Comparison of ENCODE assay signal across 1 cellular context in genomic region chr20:50842821-50843220, GRCh38.
TF ChIP-seq lines count a peak whose summit lies in the region.

No MANE protein-coding gene starts in this region.

TF ChIP-seq in WTC11, 78 proteins besides CTCF, POLR2A, EP300 and RAD21 (continued from another document):
- no peak for TF ChIP-seq ZBTB43 (CRISPR knock-in tag; IDR thresholded peaks at IDR 0.05)
- TF ChIP-seq PRDM15 (CRISPR knock-in tag; IDR thresholded peaks at IDR 0.05): no peak
- no peak for TF ChIP-seq SP1 (CRISPR knock-in tag; conservative IDR thresholded peaks at IDR 0.05)
- TF ChIP-seq, protein P1, sequence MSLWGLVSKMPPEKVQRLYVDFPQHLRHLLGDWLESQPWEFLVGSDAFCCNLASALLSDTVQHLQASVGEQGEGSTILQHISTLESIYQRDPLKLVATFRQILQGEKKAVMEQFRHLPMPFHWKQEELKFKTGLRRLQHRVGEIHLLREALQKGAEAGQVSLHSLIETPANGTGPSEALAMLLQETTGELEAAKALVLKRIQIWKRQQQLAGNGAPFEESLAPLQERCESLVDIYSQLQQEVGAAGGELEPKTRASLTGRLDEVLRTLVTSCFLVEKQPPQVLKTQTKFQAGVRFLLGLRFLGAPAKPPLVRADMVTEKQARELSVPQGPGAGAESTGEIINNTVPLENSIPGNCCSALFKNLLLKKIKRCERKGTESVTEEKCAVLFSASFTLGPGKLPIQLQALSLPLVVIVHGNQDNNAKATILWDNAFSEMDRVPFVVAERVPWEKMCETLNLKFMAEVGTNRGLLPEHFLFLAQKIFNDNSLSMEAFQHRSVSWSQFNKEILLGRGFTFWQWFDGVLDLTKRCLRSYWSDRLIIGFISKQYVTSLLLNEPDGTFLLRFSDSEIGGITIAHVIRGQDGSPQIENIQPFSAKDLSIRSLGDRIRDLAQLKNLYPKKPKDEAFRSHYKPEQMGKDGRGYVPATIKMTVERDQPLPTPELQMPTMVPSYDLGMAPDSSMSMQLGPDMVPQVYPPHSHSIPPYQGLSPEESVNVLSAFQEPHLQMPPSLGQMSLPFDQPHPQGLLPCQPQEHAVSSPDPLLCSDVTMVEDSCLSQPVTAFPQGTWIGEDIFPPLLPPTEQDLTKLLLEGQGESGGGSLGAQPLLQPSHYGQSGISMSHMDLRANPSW (CRISPR knock-in tag; conservative IDR thresholded peaks at IDR 0.05; ENCODE audit: low read depth): no peak
